Comparison of ENCODE assay signal across 9 cellular contexts in the genomic region with DNA sequence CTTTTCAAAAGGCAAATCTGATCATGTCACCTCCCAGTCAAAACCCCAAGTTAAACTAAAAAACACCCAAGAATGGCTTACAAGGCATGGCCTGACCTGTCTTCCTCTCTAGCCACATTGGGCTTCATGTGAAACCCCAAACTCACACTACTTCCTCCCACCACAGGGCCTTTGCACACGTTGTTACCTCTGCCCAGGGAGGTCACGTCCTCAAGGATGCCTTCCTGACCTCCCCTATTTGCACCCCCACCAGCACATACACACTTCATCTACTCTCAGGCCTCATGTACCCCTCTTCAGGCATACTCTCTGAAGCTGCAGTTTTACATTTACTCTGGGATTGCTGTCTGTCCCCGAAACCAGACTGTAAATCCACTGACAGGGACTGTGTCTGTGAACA. TPM values are rescaled to one million over a fixed set of nuclear protein-coding genes. Genes with fewer than 3 reads are reported as not detected.
DNase-seq lines count a peak whose midpoint lies in the region; ATAC-seq and TF ChIP-seq lines count a peak whose summit lies in the region.
"Had no signal": no experiment of that assay in that cellular context is flagged by ENCODE, and none has a peak within 500 bp of the region (broad histone marks: within the 10 kb centered on the region; RNA-seq: fewer than 3 reads in every experiment).

No MANE protein-coding gene starts in this region.

- no peak for TF ChIP-seq CTCF in activated CD8-positive, alpha-beta T cell treated with anti-CD3 and anti-CD28 coated beads for 36 hours (IDR thresholded peaks at IDR 0.05)
- TF ChIP-seq CTCF in type B pancreatic cell (conservative IDR thresholded peaks at IDR 0.05) (no peak), colonic mucosa (IDR thresholded peaks at IDR 0.05) (no peak), A673 (conservative IDR thresholded peaks at IDR 0.05; ENCODE audit: low read depth, low read length) (no peak)

- DNase-seq in activated naive CD4-positive, alpha-beta T cell (lab: John Stamatoyannopoulos, UW): no peak
- peak; percentile 51 for DNase-seq in activated CD8-positive, alpha-beta T cell treated with anti-CD3 and anti-CD28 coated beads for 36 hours
- DNase-seq in type B pancreatic cell (ENCODE audit: extremely low spot score, unreplicated experiment) (no peak), colonic mucosa (no peak), A673 (ENCODE audit: low spot score) (no peak), hypothalamus (lab: John Stamatoyannopoulos, UW) (no peak)
- DNase-seq: left lung had no signal

- CTCF ChIA-PET in activated CD8-positive, alpha-beta T cell treated with anti-CD3 and anti-CD28 coated beads for 36 hours (lab: Charles Lee): interaction anchor here (1.2 to 2.9 kb wide), 4 partner anchors 18 to 297 kb away, joined by 3 to 15 read pairs (median 6); no protein-coding TSS in a partner anchor
- CTCF ChIA-PET in A673 (lab: Charles Lee): no interaction called here

- H3K4me3 ChIP-seq in colonic mucosa: no peak overlapping the region
- H3K4me3 ChIP-seq in A673 (ENCODE audit: low read depth, low read length, poor library complexity, severe bottlenecking): no peak overlapping the region

- H3K27me3 ChIP-seq in layer of hippocampus (ENCODE audit: control insufficient read depth, insufficient read depth, low read length) (no peaks in the 10 kb centered on the region), colonic mucosa (no peaks in the 10 kb centered on the region), A673 (replicated peaks; ENCODE audit: insufficient read depth, low read depth, low read length, poor library complexity) (no peaks in the 10 kb centered on the region)
- H3K27me3 ChIP-seq: left lung had no signal

- H3K4me1 ChIP-seq in colonic mucosa (peaks cover 11% of the 10 kb centered on the region), A673 (ENCODE audit: insufficient read depth, low read length, poor library complexity, severe bottlenecking) (peaks cover 47% of the 10 kb centered on the region)

- POLR2A ChIA-PET in activated CD8-positive, alpha-beta T cell treated with anti-CD3 and anti-CD28 coated beads for 36 hours (lab: Charles Lee): interaction anchor here (0.6 to 1.7 kb wide), 6 partner anchors 8 to 100 kb away, joined by 3 to 5 read pairs (median 4); no protein-coding TSS in a partner anchor
- POLR2A ChIA-PET in A673 (lab: Charles Lee; ENCODE audit: low non-redundant PET): no interaction called here

- H3K27ac ChIP-seq in layer of hippocampus (ENCODE audit: low read depth, low read length): peak overlapping the region; percentile 5
- H3K27ac ChIP-seq in colonic mucosa: no peak overlapping the region
- H3K27ac ChIP-seq in A673 (ENCODE audit: low read depth, low read length, poor library complexity, severe bottlenecking): no peak overlapping the region

- no peaks in the 10 kb centered on the region for H3K9me3 Mint-ChIP-seq in activated naive CD4-positive, alpha-beta T cell treated with anti-CD3 and anti-CD28 coated beads, Interleukin-2, amount 50 U/mL, for 24 hours
- H3K9me3 Mint-ChIP-seq in activated CD8-positive, alpha-beta T cell treated with anti-CD3 and anti-CD28 coated beads for 36 hours: no peaks in the 10 kb centered on the region
- peaks cover 5% of the 10 kb centered on the region for H3K9me3 Mint-ChIP-seq in type B pancreatic cell

- no peak for ATAC-seq in activated CD8-positive, alpha-beta T cell treated with anti-CD3 and anti-CD28 coated beads for 36 hours
- ATAC-seq: left lung had no signal

- peak overlapping the region; percentile 73 for H3K27ac Mint-ChIP-seq in activated naive CD4-positive, alpha-beta T cell treated with anti-CD3 and anti-CD28 coated beads, Interleukin-2, amount 50 U/mL, for 24 hours
- peak overlapping the region; percentile 97 for H3K27ac Mint-ChIP-seq in activated CD8-positive, alpha-beta T cell treated with anti-CD3 and anti-CD28 coated beads for 36 hours
- peak overlapping the region; percentile 96 for H3K27ac Mint-ChIP-seq in type B pancreatic cell

- peaks cover 85% of the 10 kb centered on the region for H3K4me1 Mint-ChIP-seq in activated naive CD4-positive, alpha-beta T cell treated with anti-CD3 and anti-CD28 coated beads, Interleukin-2, amount 50 U/mL, for 24 hours
- H3K4me1 Mint-ChIP-seq in activated CD8-positive, alpha-beta T cell treated with anti-CD3 and anti-CD28 coated beads for 36 hours (ENCODE audit: low read depth): peaks cover 77% of the 10 kb centered on the region
- H3K4me1 Mint-ChIP-seq in type B pancreatic cell (ENCODE audit: unreplicated experiment): peaks cover 63% of the 10 kb centered on the region

- no peaks in the 10 kb centered on the region for H3K27me3 Mint-ChIP-seq in activated naive CD4-positive, alpha-beta T cell treated with anti-CD3 and anti-CD28 coated beads, Interleukin-2, amount 50 U/mL, for 24 hours
- H3K27me3 Mint-ChIP-seq in activated CD8-positive, alpha-beta T cell treated with anti-CD3 and anti-CD28 coated beads for 36 hours: no peaks in the 10 kb centered on the region
- H3K27me3 Mint-ChIP-seq in type B pancreatic cell: peaks cover 3% of the 10 kb centered on the region

- intact Hi-C loops in activated CD8-positive, alpha-beta T cell treated with anti-CD3 and anti-CD28 coated beads for 36 hours (cut with micrococcal nuclease): no loop called here
- intact Hi-C loops in colonic mucosa (cut with DNase I) (loop anchor here (2.0 to 10.0 kb wide), 2 partner anchors 42 to 108 kb away; no protein-coding TSS in a partner anchor), A673 (cut with micrococcal nuclease; ENCODE audit: unreplicated experiment) (no loop called here)

- BruUV-seq in A673 (replicated peaks; lab: Mats Ljungman, UMichigan): no TSS peak

- peaks cover 57% of the 10 kb centered on the region for H3K36me3 Mint-ChIP-seq in activated naive CD4-positive, alpha-beta T cell treated with anti-CD3 and anti-CD28 coated beads, Interleukin-2, amount 50 U/mL, for 24 hours
- H3K36me3 Mint-ChIP-seq in activated CD8-positive, alpha-beta T cell treated with anti-CD3 and anti-CD28 coated beads for 36 hours (ENCODE audit: low read depth): peaks cover 94% of the 10 kb centered on the region
- peaks cover 65% of the 10 kb centered on the region for H3K36me3 Mint-ChIP-seq in type B pancreatic cell

- H3K36me3 ChIP-seq in colonic mucosa (no peaks in the 10 kb centered on the region), A673 (ENCODE audit: insufficient read depth, low read length, poor library complexity, severe bottlenecking) (peaks cover 31% of the 10 kb centered on the region)

- H3K9ac ChIP-seq in colonic mucosa (ENCODE audit: low read depth in 2 of 2, low read length in 2 of 2): no peak overlapping the region

- peak overlapping the region; percentile 92 for H3K4me3 Mint-ChIP-seq in activated naive CD4-positive, alpha-beta T cell treated with anti-CD3 and anti-CD28 coated beads, Interleukin-2, amount 50 U/mL, for 24 hours
- H3K4me3 Mint-ChIP-seq in activated CD8-positive, alpha-beta T cell treated with anti-CD3 and anti-CD28 coated beads for 36 hours: peak overlapping the region; percentile 87
- peak overlapping the region; percentile 100 for H3K4me3 Mint-ChIP-seq in type B pancreatic cell

- no peaks in the 10 kb centered on the region for H3K9me3 ChIP-seq in colonic mucosa
- no peaks in the 10 kb centered on the region for H3K9me3 ChIP-seq in A673 (ENCODE audit: low read depth, low read length, poor library complexity, severe bottlenecking)
- H3K9me3 ChIP-seq: left lung had no signal

RNA-seq across cellular contexts. Expression of gene EZR, which starts 6.1 kb away (rescaled TPM):
- 100 to 1,000 TPM; 199 to 206 TPM for total RNA-seq in activated CD8-positive, alpha-beta T cell treated with anti-CD3 and anti-CD28 coated beads for 36 hours
- total RNA-seq in type B pancreatic cell (ENCODE audit: low replicate concordance): 166 and 349 TPM in 2 replicates
- 100 to 1,000 TPM; 257 to 424 TPM for total RNA-seq in colonic mucosa
- 144 and 146 TPM in 2 replicates for total RNA-seq in A673 (2021)
